8 cellular contexts compared by ENCODE assay signal in the genomic region with DNA sequence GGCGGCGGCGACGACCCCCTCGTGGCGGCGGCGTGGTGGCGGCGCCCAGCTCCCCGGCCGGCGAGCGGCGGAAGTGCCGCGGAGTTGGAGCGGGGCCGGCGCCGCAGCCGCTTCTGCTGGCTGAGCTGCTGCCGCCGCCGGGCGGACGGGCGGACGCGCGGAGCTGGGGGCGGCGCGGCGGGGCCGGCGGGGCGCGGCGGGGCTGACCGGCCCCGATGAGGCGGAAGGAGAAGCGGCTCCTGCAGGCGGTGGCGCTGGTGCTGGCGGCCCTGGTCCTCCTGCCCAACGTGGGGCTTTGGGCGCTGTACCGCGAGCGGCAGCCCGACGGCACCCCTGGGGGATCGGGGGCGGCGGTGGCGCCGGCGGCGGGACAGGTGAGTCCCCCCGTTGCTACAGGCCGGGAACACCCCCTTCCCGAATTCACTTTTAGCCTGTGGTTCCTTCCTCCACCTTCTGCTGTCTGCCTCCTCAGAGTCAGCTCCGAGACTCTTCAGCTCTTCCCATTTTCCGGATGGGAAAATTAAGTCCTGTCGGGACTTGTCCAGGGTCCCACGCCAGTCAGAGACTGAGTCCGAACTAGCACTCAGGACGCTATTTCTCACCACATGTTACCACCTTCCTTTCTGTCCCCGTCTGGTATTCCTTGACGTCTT. TPM values are rescaled to one million over a fixed set of nuclear protein-coding genes. Genes with fewer than 3 reads are reported as not detected.
DNase-seq lines count a peak whose midpoint lies in the region; ATAC-seq and TF ChIP-seq lines count a peak whose summit lies in the region.

A gene with protein sequence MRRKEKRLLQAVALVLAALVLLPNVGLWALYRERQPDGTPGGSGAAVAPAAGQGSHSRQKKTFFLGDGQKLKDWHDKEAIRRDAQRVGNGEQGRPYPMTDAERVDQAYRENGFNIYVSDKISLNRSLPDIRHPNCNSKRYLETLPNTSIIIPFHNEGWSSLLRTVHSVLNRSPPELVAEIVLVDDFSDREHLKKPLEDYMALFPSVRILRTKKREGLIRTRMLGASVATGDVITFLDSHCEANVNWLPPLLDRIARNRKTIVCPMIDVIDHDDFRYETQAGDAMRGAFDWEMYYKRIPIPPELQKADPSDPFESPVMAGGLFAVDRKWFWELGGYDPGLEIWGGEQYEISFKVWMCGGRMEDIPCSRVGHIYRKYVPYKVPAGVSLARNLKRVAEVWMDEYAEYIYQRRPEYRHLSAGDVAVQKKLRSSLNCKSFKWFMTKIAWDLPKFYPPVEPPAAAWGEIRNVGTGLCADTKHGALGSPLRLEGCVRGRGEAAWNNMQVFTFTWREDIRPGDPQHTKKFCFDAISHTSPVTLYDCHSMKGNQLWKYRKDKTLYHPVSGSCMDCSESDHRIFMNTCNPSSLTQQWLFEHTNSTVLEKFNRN (plus strand): TSS at position 82 of the 653 bp plus-strand sequence. CDS start 134 bp downstream, at position 216.

- H3K27ac ChIP-seq in C4-2B (peak within 1 kb of the TSS; percentile 83), foreskin keratinocyte (peak within 1 kb of the TSS; percentile 5), transverse colon (peak within 1 kb of the TSS; percentile 86 to 96 (median 90))

- intact Hi-C loops in activated T-helper 2 cell treated with anti-CD3 and anti-CD28 coated beads, Interferon-gamma antibody, Interleukin-2, Interleukin-4, amounts not matched to agents 10 μg/mL and 5 μg/mL and 100 μg/mL, durations not matched to agents 14 hours and 24 hours and 36 hours (cut with micrococcal nuclease), result loop anchor here (1.0 to 10.0 kb wide), 7 partner anchors 8 to 564 kb away; a partner anchor contains a TSS
- intact Hi-C loops in transverse colon (cut with DNase I; ENCODE audit: low total_unique reads), result no loop called here

- H3K36me3 ChIP-seq in transverse colon, result no peaks in the 10 kb centered on the region

- peak within 1 kb of the TSS; percentile 59 to 96 (median 86) for H3K4me3 ChIP-seq in transverse colon

- DNase-seq in NCI-H774 (lab: John Stamatoyannopoulos, UW), result peak; percentile 56
- DNase-seq in activated T-helper 2 cell treated with anti-CD3 and anti-CD28 coated beads, Interferon-gamma antibody, Interleukin-2, Interleukin-4, amounts not matched to agents 10 μg/mL and 5 μg/mL and 100 μg/mL, durations not matched to agents 14 hours and 24 hours and 36 hours (ENCODE audit: low spot score), result peak; percentile 66
- no peak for DNase-seq in foreskin keratinocyte
- peak; percentile 87 for DNase-seq in natural killer cell treated with Interleukin-12 subunit alpha and Interleukin-12 subunit beta and Interleukin-15 and Interleukin-18, amount 100 ng/mL, for 72 hours (ENCODE audit: low spot score)
- DNase-seq in transverse colon, result peak; percentile 70

- H3K4me1 Mint-ChIP-seq in activated T-helper 2 cell treated with anti-CD3 and anti-CD28 coated beads, Interferon-gamma antibody, Interleukin-2, Interleukin-4, amounts not matched to agents 10 μg/mL and 5 μg/mL and 100 μg/mL, durations not matched to agents 14 hours and 24 hours and 36 hours (ENCODE audit: low read depth), result peaks cover 37% of the 10 kb centered on the region
- H3K4me1 Mint-ChIP-seq in natural killer cell treated with Interleukin-12 subunit alpha and Interleukin-12 subunit beta and Interleukin-15 and Interleukin-18, amount 100 ng/mL, for 72 hours (ENCODE audit: low read depth in 2 of 2), result peaks cover 36 to 40% of the 10 kb centered on the region in 2 donors

- H3K36me3 Mint-ChIP-seq in activated T-helper 2 cell treated with anti-CD3 and anti-CD28 coated beads, Interferon-gamma antibody, Interleukin-2, Interleukin-4, amounts not matched to agents 10 μg/mL and 5 μg/mL and 100 μg/mL, durations not matched to agents 14 hours and 24 hours and 36 hours (ENCODE audit: low read depth), result peaks cover 31% of the 10 kb centered on the region
- no peaks in the 10 kb centered on the region for H3K36me3 Mint-ChIP-seq in natural killer cell treated with Interleukin-12 subunit alpha and Interleukin-12 subunit beta and Interleukin-15 and Interleukin-18, amount 100 ng/mL, for 72 hours

- in situ Hi-C loops in transverse colon (cut with MboI; ENCODE audit: low pct_ligation_motif_present in 1 of 4, low pct_unique_long_range_greater_than_20kb in 1 of 4, low sequenced_read_pairs in 3 of 4), result loop anchor here in 2 of 4 donors (25.0 kb wide), 1 partner anchor 222 kb away; no protein-coding TSS in a partner anchor

- no peak; the same call in 1 of the 2 replicates for TF ChIP-seq CTCF in C4-2B (conservative IDR thresholded peaks at IDR 0.05)
- no peak for TF ChIP-seq CTCF in foreskin keratinocyte (conservative IDR thresholded peaks at IDR 0.05)
- TF ChIP-seq CTCF in transverse colon (IDR thresholded peaks at IDR 0.05), result no peak

- no peak for TF ChIP-seq EP300 in transverse colon (IDR thresholded peaks at IDR 0.05; ENCODE audit: low read depth)

- H3K9me3 Mint-ChIP-seq in activated T-helper 2 cell treated with anti-CD3 and anti-CD28 coated beads, Interferon-gamma antibody, Interleukin-2, Interleukin-4, amounts not matched to agents 10 μg/mL and 5 μg/mL and 100 μg/mL, durations not matched to agents 14 hours and 24 hours and 36 hours, result no peaks in the 10 kb centered on the region
- no peaks in the 10 kb centered on the region for H3K9me3 Mint-ChIP-seq in natural killer cell treated with Interleukin-12 subunit alpha and Interleukin-12 subunit beta and Interleukin-15 and Interleukin-18, amount 100 ng/mL, for 72 hours

- no peak for TF ChIP-seq POLR2A in transverse colon (IDR thresholded peaks at IDR 0.05)

- H3K27me3 ChIP-seq in foreskin keratinocyte (peaks cover 29% of the 10 kb centered on the region), transverse colon (no peaks in the 10 kb centered on the region)

- H3K27ac Mint-ChIP-seq in activated T-helper 2 cell treated with anti-CD3 and anti-CD28 coated beads, Interferon-gamma antibody, Interleukin-2, Interleukin-4, amounts not matched to agents 10 μg/mL and 5 μg/mL and 100 μg/mL, durations not matched to agents 14 hours and 24 hours and 36 hours, result peak within 1 kb of the TSS; percentile 90
- peak within 1 kb of the TSS; percentile 77 to 95 for H3K27ac Mint-ChIP-seq in natural killer cell treated with Interleukin-12 subunit alpha and Interleukin-12 subunit beta and Interleukin-15 and Interleukin-18, amount 100 ng/mL, for 72 hours

- H3K4me3 Mint-ChIP-seq in activated T-helper 2 cell treated with anti-CD3 and anti-CD28 coated beads, Interferon-gamma antibody, Interleukin-2, Interleukin-4, amounts not matched to agents 10 μg/mL and 5 μg/mL and 100 μg/mL, durations not matched to agents 14 hours and 24 hours and 36 hours (ENCODE audit: low read depth), result peak within 1 kb of the TSS; percentile 93
- H3K4me3 Mint-ChIP-seq in natural killer cell treated with Interleukin-12 subunit alpha and Interleukin-12 subunit beta and Interleukin-15 and Interleukin-18, amount 100 ng/mL, for 72 hours, result peak within 1 kb of the TSS; percentile 96

- H3K4me1 ChIP-seq in foreskin keratinocyte (no peaks in the 10 kb centered on the region), transverse colon (peaks cover 6 to 39% (median 22%) of the 10 kb centered on the region in 4 donors)

- WGBS in transverse colon (ENCODE audit: low coverage in 1 of 2), 2 donors, result 0 to 1% methylated on average over 4 to 45 of the region's 72 CpGs

- peak; percentile 57 for ATAC-seq in GM18520 (IDR thresholded peaks at IDR 0.05; ENCODE audit: unreplicated experiment)
- peak; percentile 76 for ATAC-seq in HG02970 (IDR thresholded peaks at IDR 0.05; ENCODE audit: low FRiP score, unreplicated experiment)
- ATAC-seq in foreskin keratinocyte, result peak; percentile 84
- ATAC-seq in natural killer cell treated with Interleukin-12 subunit alpha and Interleukin-12 subunit beta and Interleukin-15 and Interleukin-18, amount 100 ng/mL, for 72 hours, result peak; percentile 89 to 92

- peaks cover 17% of the 10 kb centered on the region for H3K27me3 Mint-ChIP-seq in activated T-helper 2 cell treated with anti-CD3 and anti-CD28 coated beads, Interferon-gamma antibody, Interleukin-2, Interleukin-4, amounts not matched to agents 10 μg/mL and 5 μg/mL and 100 μg/mL, durations not matched to agents 14 hours and 24 hours and 36 hours (ENCODE audit: low read depth)
- no peaks in the 10 kb centered on the region for H3K27me3 Mint-ChIP-seq in natural killer cell treated with Interleukin-12 subunit alpha and Interleukin-12 subunit beta and Interleukin-15 and Interleukin-18, amount 100 ng/mL, for 72 hours

- H3K9me3 ChIP-seq in transverse colon, result no peaks in the 10 kb centered on the region

RNA-seq across cellular contexts. Expression of the gene that starts here (rescaled TPM):
- total RNA-seq in activated T-helper 2 cell treated with anti-CD3 and anti-CD28 coated beads, Interferon-gamma antibody, Interleukin-2, Interleukin-4, amounts not matched to agents 10 μg/mL and 5 μg/mL and 100 μg/mL, durations not matched to agents 14 hours and 24 hours and 36 hours, result 31.7 and 35.5 TPM in 2 replicates
- total RNA-seq in foreskin keratinocyte, result 23.5 and 23.8 TPM in 2 replicates
- polyA plus RNA-seq in foreskin keratinocyte, result 8.0 and 8.5 TPM in 2 replicates
- total RNA-seq in natural killer cell treated with Interleukin-12 subunit alpha and Interleukin-12 subunit beta and Interleukin-15 and Interleukin-18, amount 100 ng/mL, for 72 hours, result 10 to 100 TPM; 32.2 to 44.1 TPM
- 100 to 1,000 TPM in 1 of 4 donors, 10 to 100 TPM in 3; 18.7 to 142 (median 39.3) TPM for total RNA-seq in transverse colon

Comparison
In these comparisons a context has a peak if more than half of its experiments do, and no peak if none do; other contexts are left out.
1. H3K27ac ChIP-seq: peak in every context shown above with its lines; median percentile 90 in transverse colon; 83 in C4-2B; 5 in foreskin keratinocyte.
2. DNase-seq: peak in NCI-H774 (single experiment), activated T-helper 2 cell treated with anti-CD3 and anti-CD28 coated beads, Interferon-gamma antibody, Interleukin-2, Interleukin-4, amounts not matched to agents 10 μg/mL and 5 μg/mL and 100 μg/mL, durations not matched to agents 14 hours and 24 hours and 36 hours (single experiment), natural killer cell treated with Interleukin-12 subunit alpha and Interleukin-12 subunit beta and Interleukin-15 and Interleukin-18, amount 100 ng/mL, for 72 hours (single experiment) and transverse colon (single experiment); none in foreskin keratinocyte (0 of 2).
3. Peak in every context shown above with its lines, with median percentiles within 50 percentile points of each other: ATAC-seq.